Comparison of ENCODE assay signal across 1 cellular context in genomic region chr5:73565969-73566547, GRCh38.
TF ChIP-seq lines count a peak whose summit lies in the region.

No MANE protein-coding gene starts in this region.

TF ChIP-seq in HepG2, 621 proteins besides CTCF, POLR2A, EP300 and RAD21 (continued from another document):
- TF ChIP-seq ARID4A (CRISPR knock-in tag; IDR thresholded peaks at IDR 0.05; ENCODE audit: borderline replicate concordance) (0 out of 2 replicates have a peak, but pooled peaks have one; percentile 14), RARA (CRISPR knock-in tag; IDR thresholded peaks at IDR 0.05) (no peak), NR2C2 (CRISPR knock-in tag; IDR thresholded peaks at IDR 0.05; ENCODE audit: borderline replicate concordance) (no peak), MIER2 (CRISPR knock-in tag; IDR thresholded peaks at IDR 0.05) (no peak), TRIM24 (CRISPR knock-in tag; IDR thresholded peaks at IDR 0.05) (no peak), MXD1 (CRISPR knock-in tag; IDR thresholded peaks at IDR 0.05) (no peak), ZNF224 (CRISPR knock-in tag; IDR thresholded peaks at IDR 0.05) (no peak), IRF9 (CRISPR knock-in tag; IDR thresholded peaks at IDR 0.05; ENCODE audit: borderline replicate concordance) (no peak; the same call in 1 of the 2 replicates), ZNF737 (CRISPR knock-in tag; IDR thresholded peaks at IDR 0.05; ENCODE audit: borderline replicate concordance) (no peak), THAP8 (CRISPR knock-in tag; IDR thresholded peaks at IDR 0.05; ENCODE audit: borderline replicate concordance) (no peak), SSRP1 (CRISPR knock-in tag; IDR thresholded peaks at IDR 0.05) (0 out of 2 replicates have a peak, but pooled peaks have one; percentile 45), U2AF1 (optimal IDR thresholded peaks at IDR 0.05; ENCODE audit: low read depth, low read length) (no peak), KMT2A (CRISPR knock-in tag; IDR thresholded peaks at IDR 0.05) (no peak), MAFG (CRISPR knock-in tag; IDR thresholded peaks at IDR 0.05) (no peak), NCOA5 (CRISPR knock-in tag; IDR thresholded peaks at IDR 0.05) (no peak), CSRNP1 (CRISPR knock-in tag; IDR thresholded peaks at IDR 0.05) (no peak), ELF1 (CRISPR knock-in tag; IDR thresholded peaks at IDR 0.05) (0 out of 2 replicates have a peak, but pooled peaks have one; percentile 3), THAP7 (CRISPR knock-in tag; IDR thresholded peaks at IDR 0.05) (no peak), ZSCAN21 (CRISPR knock-in tag; IDR thresholded peaks at IDR 0.05; ENCODE audit: borderline replicate concordance) (no peak), PLSCR1 (CRISPR knock-in tag; IDR thresholded peaks at IDR 0.05; ENCODE audit: borderline replicate concordance) (no peak), TEAD3 (CRISPR knock-in tag; optimal IDR thresholded peaks at IDR 0.05; ENCODE audit: borderline replicate concordance) (no peak), ZNF431 (CRISPR knock-in tag; IDR thresholded peaks at IDR 0.05; ENCODE audit: borderline replicate concordance, low read depth) (no peak), ZNF772 (CRISPR knock-in tag; IDR thresholded peaks at IDR 0.05) (no peak), ZC3H4 (CRISPR knock-in tag; IDR thresholded peaks at IDR 0.05; ENCODE audit: borderline replicate concordance) (no peak), ZNF784 (CRISPR knock-in tag; IDR thresholded peaks at IDR 0.05; ENCODE audit: borderline replicate concordance) (no peak), RFX5 (IDR thresholded peaks at IDR 0.05; ENCODE audit: low read depth, low read length) (no peak)
